ENCODE assay signal across 1 cellular context in the genomic region with DNA sequence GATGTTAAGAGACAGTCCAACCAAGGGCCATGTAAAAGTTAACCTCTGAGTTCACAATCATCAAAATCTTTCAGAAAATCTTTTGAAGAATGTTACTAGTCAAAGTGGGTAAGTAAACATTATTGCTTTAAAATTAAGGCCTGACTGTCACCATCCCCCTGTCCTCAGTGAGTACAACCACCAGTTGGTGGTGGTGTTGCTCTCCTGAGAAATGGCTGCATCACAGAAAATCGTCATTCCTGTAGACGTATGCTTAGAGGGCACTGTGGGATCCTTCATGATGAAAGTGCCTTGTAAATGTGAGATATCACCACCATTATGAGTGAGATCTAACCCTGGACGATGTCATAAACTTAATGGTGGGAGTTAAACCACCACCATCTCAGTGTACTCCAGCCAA.
TF ChIP-seq lines count a peak whose summit lies in the region.

No MANE protein-coding gene starts in this region.

TF ChIP-seq in WTC11, 78 proteins besides CTCF, POLR2A, EP300 and RAD21 (continued from another document):
- TF ChIP-seq, protein P1, sequence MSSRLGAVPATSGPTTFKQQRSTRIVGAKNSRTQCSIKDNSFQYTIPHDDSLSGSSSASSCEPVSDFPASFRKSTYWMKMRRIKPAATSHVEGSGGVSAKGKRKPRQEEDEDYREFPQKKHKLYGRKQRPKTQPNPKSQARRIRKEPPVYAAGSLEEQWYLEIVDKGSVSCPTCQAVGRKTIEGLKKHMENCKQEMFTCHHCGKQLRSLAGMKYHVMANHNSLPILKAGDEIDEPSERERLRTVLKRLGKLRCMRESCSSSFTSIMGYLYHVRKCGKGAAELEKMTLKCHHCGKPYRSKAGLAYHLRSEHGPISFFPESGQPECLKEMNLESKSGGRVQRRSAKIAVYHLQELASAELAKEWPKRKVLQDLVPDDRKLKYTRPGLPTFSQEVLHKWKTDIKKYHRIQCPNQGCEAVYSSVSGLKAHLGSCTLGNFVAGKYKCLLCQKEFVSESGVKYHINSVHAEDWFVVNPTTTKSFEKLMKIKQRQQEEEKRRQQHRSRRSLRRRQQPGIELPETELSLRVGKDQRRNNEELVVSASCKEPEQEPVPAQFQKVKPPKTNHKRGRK (CRISPR knock-in tag; IDR thresholded peaks at IDR 0.05; ENCODE audit: borderline replicate concordance): no peak
- TF ChIP-seq, protein P2, sequence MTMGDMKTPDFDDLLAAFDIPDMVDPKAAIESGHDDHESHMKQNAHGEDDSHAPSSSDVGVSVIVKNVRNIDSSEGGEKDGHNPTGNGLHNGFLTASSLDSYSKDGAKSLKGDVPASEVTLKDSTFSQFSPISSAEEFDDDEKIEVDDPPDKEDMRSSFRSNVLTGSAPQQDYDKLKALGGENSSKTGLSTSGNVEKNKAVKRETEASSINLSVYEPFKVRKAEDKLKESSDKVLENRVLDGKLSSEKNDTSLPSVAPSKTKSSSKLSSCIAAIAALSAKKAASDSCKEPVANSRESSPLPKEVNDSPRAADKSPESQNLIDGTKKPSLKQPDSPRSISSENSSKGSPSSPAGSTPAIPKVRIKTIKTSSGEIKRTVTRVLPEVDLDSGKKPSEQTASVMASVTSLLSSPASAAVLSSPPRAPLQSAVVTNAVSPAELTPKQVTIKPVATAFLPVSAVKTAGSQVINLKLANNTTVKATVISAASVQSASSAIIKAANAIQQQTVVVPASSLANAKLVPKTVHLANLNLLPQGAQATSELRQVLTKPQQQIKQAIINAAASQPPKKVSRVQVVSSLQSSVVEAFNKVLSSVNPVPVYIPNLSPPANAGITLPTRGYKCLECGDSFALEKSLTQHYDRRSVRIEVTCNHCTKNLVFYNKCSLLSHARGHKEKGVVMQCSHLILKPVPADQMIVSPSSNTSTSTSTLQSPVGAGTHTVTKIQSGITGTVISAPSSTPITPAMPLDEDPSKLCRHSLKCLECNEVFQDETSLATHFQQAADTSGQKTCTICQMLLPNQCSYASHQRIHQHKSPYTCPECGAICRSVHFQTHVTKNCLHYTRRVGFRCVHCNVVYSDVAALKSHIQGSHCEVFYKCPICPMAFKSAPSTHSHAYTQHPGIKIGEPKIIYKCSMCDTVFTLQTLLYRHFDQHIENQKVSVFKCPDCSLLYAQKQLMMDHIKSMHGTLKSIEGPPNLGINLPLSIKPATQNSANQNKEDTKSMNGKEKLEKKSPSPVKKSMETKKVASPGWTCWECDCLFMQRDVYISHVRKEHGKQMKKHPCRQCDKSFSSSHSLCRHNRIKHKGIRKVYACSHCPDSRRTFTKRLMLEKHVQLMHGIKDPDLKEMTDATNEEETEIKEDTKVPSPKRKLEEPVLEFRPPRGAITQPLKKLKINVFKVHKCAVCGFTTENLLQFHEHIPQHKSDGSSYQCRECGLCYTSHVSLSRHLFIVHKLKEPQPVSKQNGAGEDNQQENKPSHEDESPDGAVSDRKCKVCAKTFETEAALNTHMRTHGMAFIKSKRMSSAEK (CRISPR knock-in tag; IDR thresholded peaks at IDR 0.05; ENCODE audit: borderline replicate concordance): no peak
- TF ChIP-seq MXD4 (CRISPR knock-in tag; IDR thresholded peaks at IDR 0.05; ENCODE audit: borderline replicate concordance): no peak
